In the genomic region with DNA sequence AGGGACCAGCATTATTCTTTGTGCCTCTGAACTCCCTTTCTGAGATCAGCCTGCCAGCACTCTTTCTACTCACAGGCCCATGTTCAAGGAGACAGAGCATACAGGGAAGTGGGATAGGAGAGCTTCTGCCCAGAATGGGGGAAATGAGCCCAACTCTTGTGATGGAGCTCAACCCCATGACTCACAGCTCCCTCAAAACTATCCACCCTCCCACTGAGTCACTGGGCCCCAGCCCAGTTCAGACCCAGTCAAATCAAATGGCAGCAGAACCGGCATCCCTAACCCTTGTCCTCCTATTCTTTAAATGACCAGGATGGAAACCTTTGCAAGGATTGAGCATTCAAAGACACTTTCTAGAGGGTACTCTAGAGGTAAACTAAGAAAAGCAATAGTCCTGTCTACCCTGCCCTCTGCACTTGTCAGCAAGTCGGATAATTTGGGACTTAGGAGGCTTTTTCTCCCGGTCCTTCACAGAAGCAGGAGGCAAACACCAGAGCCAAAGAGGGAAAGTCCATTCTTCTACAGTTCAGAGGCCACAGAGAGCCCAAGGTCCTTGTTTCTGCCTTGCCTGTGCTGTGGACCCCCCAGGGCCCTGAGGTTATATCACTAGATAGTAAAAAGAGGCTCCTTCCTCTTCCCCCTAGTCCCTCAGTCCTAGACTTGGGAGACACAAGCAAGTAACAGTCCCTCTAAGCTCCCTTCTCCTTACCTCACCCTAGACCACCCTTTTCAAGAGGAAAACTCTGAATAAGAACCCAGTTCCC, we compare ENCODE assay signal across 8 cellular contexts. TPM values are rescaled to one million over a fixed set of nuclear protein-coding genes. Genes with fewer than 3 reads are reported as not detected.
A peak's percentile ranks its signal among the peaks of the same experiment; 100 is the strongest.
DNase-seq lines count a peak whose midpoint lies in the region; ATAC-seq and TF ChIP-seq lines count a peak whose summit lies in the region.

No MANE protein-coding gene starts in this region.

- POLR2A ChIA-PET in PC-9 (lab: Charles Lee; ENCODE audit: unreplicated experiment): interaction anchor here (0.6 kb wide), 1 partner anchor 1675 kb away, joined by 4 read pairs; no protein-coding TSS in a partner anchor

- BruUV-seq in PC-9 (replicated peaks; lab: Mats Ljungman, UMichigan): no TSS peak

- H3K4me2 ChIP-seq in PC-9: peak overlapping the region; percentile 77

- peaks cover 51% of the 10 kb centered on the region for H3K4me1 ChIP-seq in CD4-positive, CD25-positive, alpha-beta regulatory T cell (ENCODE audit: control insufficient read depth, insufficient read depth, low read length, poor library complexity, severe bottlenecking)
- peaks cover 33% of the 10 kb centered on the region for H3K4me1 ChIP-seq in PC-9 (replicated peaks; ENCODE audit: insufficient read depth)

- peak overlapping the region; percentile 75 for H3K27ac ChIP-seq in CD4-positive, CD25-positive, alpha-beta regulatory T cell (ENCODE audit: insufficient read depth, low read length, poor library complexity, severe bottlenecking)
- H3K27ac ChIP-seq in PC-9: no peak overlapping the region

- H3K9me3 ChIP-seq in CD4-positive, CD25-positive, alpha-beta regulatory T cell (ENCODE audit: control insufficient read depth in 2 of 2, low read length in 2 of 2): no peaks in the 10 kb centered on the region
- H3K9me3 ChIP-seq in PC-9 (ENCODE audit: insufficient read depth, low read depth): no peaks in the 10 kb centered on the region

- H3F3A ChIP-seq in PC-9 (ENCODE audit: insufficient read depth, low read depth): peaks cover 8% of the 10 kb centered on the region; the same call in 1 of the 2 replicates

- intact Hi-C loops in PC-9 (cut with micrococcal nuclease; ENCODE audit: unreplicated experiment): loop anchor here (5.0 to 10.0 kb wide), 2 partner anchors 445 to 492 kb away; a partner anchor contains a TSS

- no peak overlapping the region for H2AFZ ChIP-seq in PC-9

- H4K20me1 ChIP-seq in PC-9 (ENCODE audit: insufficient read depth): no peaks in the 10 kb centered on the region

- CTCF ChIA-PET in PC-9 (lab: Charles Lee): no interaction called here

- H3K36me3 ChIP-seq in CD4-positive, CD25-positive, alpha-beta regulatory T cell (ENCODE audit: control insufficient read depth, insufficient read depth, low read length): no peaks in the 10 kb centered on the region
- H3K36me3 ChIP-seq in PC-9 (ENCODE audit: low read depth): no peaks in the 10 kb centered on the region

- no peak for ATAC-seq in CD4-positive, CD25-positive, alpha-beta regulatory T cell (ENCODE audit: low read depth in 2 of 2)
- ATAC-seq in HG03280 (IDR thresholded peaks at IDR 0.05; ENCODE audit: unreplicated experiment): no peak

- peak overlapping the region; percentile 66 to 87 (median 84) for H3K4me3 Mint-ChIP-seq in CD4-positive, CD25-positive, alpha-beta regulatory T cell
- H3K4me3 Mint-ChIP-seq in endothelial cell (ENCODE audit: unreplicated experiment) (peak overlapping the region; percentile 87), neural crest cell (peak overlapping the region; percentile 94)

- peaks cover 3% of the 10 kb centered on the region for H3K36me3 Mint-ChIP-seq in CD4-positive, CD25-positive, alpha-beta regulatory T cell
- H3K36me3 Mint-ChIP-seq in endothelial cell (ENCODE audit: low read depth, unreplicated experiment): peaks cover 19% of the 10 kb centered on the region
- H3K36me3 Mint-ChIP-seq in neural crest cell (ENCODE audit: low read depth): no peaks in the 10 kb centered on the region

- H3K4me1 Mint-ChIP-seq in CD4-positive, CD25-positive, alpha-beta regulatory T cell: peaks cover 5 to 77% (median 49%) of the 10 kb centered on the region in 4 donors
- H3K4me1 Mint-ChIP-seq in endothelial cell (ENCODE audit: unreplicated experiment): peaks cover 32% of the 10 kb centered on the region
- H3K4me1 Mint-ChIP-seq in neural crest cell: peaks cover 68% of the 10 kb centered on the region

- peaks cover 4% of the 10 kb centered on the region for H3K27me3 Mint-ChIP-seq in CD4-positive, CD25-positive, alpha-beta regulatory T cell
- H3K27me3 Mint-ChIP-seq in endothelial cell (ENCODE audit: unreplicated experiment) (peaks cover 13% of the 10 kb centered on the region), neural crest cell (ENCODE audit: low read depth) (peaks cover 2% of the 10 kb centered on the region)

- DNase-seq in CD4-positive, CD25-positive, alpha-beta regulatory T cell: no peak
- DNase-seq in PC-9: no peak
- no peak for DNase-seq in endothelial cell (ENCODE audit: low spot score)
- DNase-seq in neural crest cell (ENCODE audit: low read depth, low spot score): no peak
- no peak for DNase-seq in NCI-H446 treated with DMSO at 0.1 percent for 48 hours (lab: John Stamatoyannopoulos, UW)
- DNase-seq in globus pallidus (ENCODE audit: low spot score): no peak
- no peak for DNase-seq in NAMALWA (ENCODE audit: low spot score)

- H3K27ac Mint-ChIP-seq in CD4-positive, CD25-positive, alpha-beta regulatory T cell: peak overlapping the region; percentile 85 to 95 (median 89)
- H3K27ac Mint-ChIP-seq in endothelial cell (ENCODE audit: unreplicated experiment) (peak overlapping the region; percentile 89), neural crest cell (ENCODE audit: unreplicated experiment) (peak overlapping the region; percentile 63)

- no peaks in the 10 kb centered on the region for H3K9me3 Mint-ChIP-seq in CD4-positive, CD25-positive, alpha-beta regulatory T cell
- H3K9me3 Mint-ChIP-seq in endothelial cell (ENCODE audit: unreplicated experiment) (no peaks in the 10 kb centered on the region), neural crest cell (no peaks in the 10 kb centered on the region)

- peak overlapping the region; percentile 75 for H3K4me3 ChIP-seq in CD4-positive, CD25-positive, alpha-beta regulatory T cell (ENCODE audit: low read depth, low read length)
- no peak overlapping the region for H3K4me3 ChIP-seq in PC-9

- no peaks in the 10 kb centered on the region for H3K9me2 ChIP-seq in PC-9 (ENCODE audit: insufficient read depth)

- H3K27me3 ChIP-seq in CD4-positive, CD25-positive, alpha-beta regulatory T cell (ENCODE audit: control insufficient read depth, insufficient read depth, low read length): no peaks in the 10 kb centered on the region
- H3K27me3 ChIP-seq in PC-9 (ENCODE audit: insufficient read depth, low read depth): no peaks in the 10 kb centered on the region

- TF ChIP-seq CTCF in PC-9 (conservative IDR thresholded peaks at IDR 0.05): no peak
- TF ChIP-seq CTCF in endothelial cell (IDR thresholded peaks at IDR 0.05; ENCODE audit: unreplicated experiment): no peak
- no peak for TF ChIP-seq CTCF in neural crest cell (conservative IDR thresholded peaks at IDR 0.05)

- H3K79me2 ChIP-seq in PC-9 (ENCODE audit: low read depth): 0 out of 2 replicates have a peak, but pooled peaks cover 4% of the 10 kb centered on the region

RNA-seq across cellular contexts. Expression of a gene that starts 3.2 kb away (rescaled TPM):
- total RNA-seq in CD4-positive, CD25-positive, alpha-beta regulatory T cell: 7.2 TPM
- polyA plus RNA-seq in CD4-positive, CD25-positive, alpha-beta regulatory T cell: 1 to 10 TPM; 2.1 to 5.1 (median 3.5) TPM
- 7.1 and 10.5 TPM in 2 replicates for total RNA-seq in PC-9 (2021)
- 33.7 TPM for total RNA-seq in endothelial cell (ENCODE audit: unreplicated experiment)
- total RNA-seq in neural crest cell: 12.2 and 15.2 TPM in 2 replicates

RNA-seq across cellular contexts. Expression of a gene that starts 9.5 kb away (rescaled TPM):
- total RNA-seq in CD4-positive, CD25-positive, alpha-beta regulatory T cell: 35.7 TPM
- polyA plus RNA-seq in CD4-positive, CD25-positive, alpha-beta regulatory T cell: 100 to 1,000 TPM in 1 of 4 donors, 10 to 100 TPM in 3; 87.6 to 107 (median 93.7) TPM
- 109 and 122 TPM in 2 replicates for total RNA-seq in PC-9 (2021)
- 108 TPM for total RNA-seq in endothelial cell (ENCODE audit: unreplicated experiment)
- 184 and 186 TPM in 2 replicates for total RNA-seq in neural crest cell

RNA-seq across cellular contexts. Expression of a gene that starts 16.0 kb away (rescaled TPM):
- 18.3 TPM for total RNA-seq in CD4-positive, CD25-positive, alpha-beta regulatory T cell
- polyA plus RNA-seq in CD4-positive, CD25-positive, alpha-beta regulatory T cell: 10 to 100 TPM; 22.0 to 31.5 (median 26.4) TPM
- total RNA-seq in PC-9 (2021) (18.2 and 20.3 TPM in 2 replicates), endothelial cell (ENCODE audit: unreplicated experiment) (20.3 TPM), neural crest cell (24.3 and 28.3 TPM in 2 replicates)

RNA-seq across cellular contexts. Expression of a gene that starts 32.7 kb away (rescaled TPM):
- total RNA-seq in CD4-positive, CD25-positive, alpha-beta regulatory T cell: 23.7 TPM
- 10 to 100 TPM in 2 of 4 donors, 1 to 10 TPM in 2; 8.6 to 12.8 (median 9.6) TPM for polyA plus RNA-seq in CD4-positive, CD25-positive, alpha-beta regulatory T cell
- total RNA-seq in PC-9 (2021): 45.3 and 48.7 TPM in 2 replicates
- total RNA-seq in endothelial cell (ENCODE audit: unreplicated experiment): 41.4 TPM
- 115 and 126 TPM in 2 replicates for total RNA-seq in neural crest cell

RNA-seq across cellular contexts. Expression of a gene that starts 40.0 kb away (rescaled TPM):
- 259 TPM for total RNA-seq in CD4-positive, CD25-positive, alpha-beta regulatory T cell
- polyA plus RNA-seq in CD4-positive, CD25-positive, alpha-beta regulatory T cell: 100 to 1,000 TPM; 205 to 260 (median 237) TPM
- total RNA-seq in PC-9 (2021) (200 and 216 TPM in 2 replicates), endothelial cell (ENCODE audit: unreplicated experiment) (397 TPM), neural crest cell (368 and 374 TPM in 2 replicates)
